Comparison of ENCODE assay signal across 1 cellular context in the genomic region with DNA sequence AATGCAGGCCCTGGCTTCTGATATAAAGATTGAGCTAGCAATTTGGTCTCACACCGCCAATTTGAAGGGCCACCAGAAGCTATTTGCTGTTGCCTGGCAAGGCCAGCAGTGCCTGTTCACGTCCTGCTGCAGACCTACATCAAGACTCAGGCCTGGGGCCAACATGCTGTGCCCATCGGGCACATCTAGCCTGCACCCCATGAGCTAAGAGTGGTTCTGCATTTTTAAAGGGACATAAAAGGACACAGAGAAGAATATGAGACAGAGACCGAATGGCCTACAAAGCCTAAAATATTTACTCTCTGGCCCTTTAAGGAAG.
TF ChIP-seq lines count a peak whose summit lies in the region.

No MANE protein-coding gene starts in this region.

TF ChIP-seq in SK-N-SH, 30 proteins besides CTCF, POLR2A, EP300 and RAD21 (continued from another document):
- TF ChIP-seq, protein P1, sequence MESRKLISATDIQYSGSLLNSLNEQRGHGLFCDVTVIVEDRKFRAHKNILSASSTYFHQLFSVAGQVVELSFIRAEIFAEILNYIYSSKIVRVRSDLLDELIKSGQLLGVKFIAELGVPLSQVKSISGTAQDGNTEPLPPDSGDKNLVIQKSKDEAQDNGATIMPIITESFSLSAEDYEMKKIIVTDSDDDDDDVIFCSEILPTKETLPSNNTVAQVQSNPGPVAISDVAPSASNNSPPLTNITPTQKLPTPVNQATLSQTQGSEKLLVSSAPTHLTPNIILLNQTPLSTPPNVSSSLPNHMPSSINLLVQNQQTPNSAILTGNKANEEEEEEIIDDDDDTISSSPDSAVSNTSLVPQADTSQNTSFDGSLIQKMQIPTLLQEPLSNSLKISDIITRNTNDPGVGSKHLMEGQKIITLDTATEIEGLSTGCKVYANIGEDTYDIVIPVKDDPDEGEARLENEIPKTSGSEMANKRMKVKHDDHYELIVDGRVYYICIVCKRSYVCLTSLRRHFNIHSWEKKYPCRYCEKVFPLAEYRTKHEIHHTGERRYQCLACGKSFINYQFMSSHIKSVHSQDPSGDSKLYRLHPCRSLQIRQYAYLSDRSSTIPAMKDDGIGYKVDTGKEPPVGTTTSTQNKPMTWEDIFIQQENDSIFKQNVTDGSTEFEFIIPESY (IDR thresholded peaks at IDR 0.05; ENCODE audit: borderline replicate concordance, low read depth) = no peak
- TF ChIP-seq TAF1 (IDR thresholded peaks at IDR 0.05; ENCODE audit: borderline replicate concordance, low read depth, low read length) (no peak), YY1 (IDR thresholded peaks at IDR 0.05; ENCODE audit: low read depth) (no peak), PBX3 (IDR thresholded peaks at IDR 0.05) (no peak), MXI1 (IDR thresholded peaks at IDR 0.05; ENCODE audit: low read depth, low read length) (no peak), EZH2phosphoT487 (IDR thresholded peaks at IDR 0.05; ENCODE audit: borderline replicate concordance, low read depth) (no peak)
